Comparison of ENCODE assay signal across 20 cellular contexts in genomic region chr2:169776483-169776802, GRCh38. TPM values are rescaled to one million over a fixed set of nuclear protein-coding genes. Genes with fewer than 3 reads are reported as not detected.
DNase-seq lines count a peak whose midpoint lies in the region; ATAC-seq and TF ChIP-seq lines count a peak whose summit lies in the region.
"Had no signal": no experiment of that assay in that cellular context is flagged by ENCODE, and none has a peak within 500 bp of the region (broad histone marks: within the 10 kb centered on the region; RNA-seq: fewer than 3 reads in every experiment).

No MANE protein-coding gene starts in this region.

- H3K4me2 ChIP-seq in fibroblast of lung (ENCODE audit: extremely low read depth, insufficient read depth, low read length): no peak overlapping the region
- H3K4me2 ChIP-seq in parathyroid adenoma (ENCODE audit: low read length): no peak overlapping the region

- H3K36me3 ChIP-seq in fibroblast of lung (ENCODE audit: control insufficient read depth, insufficient read depth, low read length) (no peaks in the 10 kb centered on the region), parathyroid adenoma (ENCODE audit: control insufficient read depth, insufficient read depth, low read length) (no peaks in the 10 kb centered on the region)
- H3K36me3 ChIP-seq: breast epithelium, left ventricle myocardium inferior, pancreas had no signal

- H3K27ac ChIP-seq in fibroblast of lung (ENCODE audit: insufficient read depth, low read length) (no peak overlapping the region), parathyroid adenoma (no peak overlapping the region)
- H3K27ac ChIP-seq: breast epithelium, epithelial cell of prostate, left ventricle myocardium inferior, pancreas, skin epidermis had no signal

- no peaks in the 10 kb centered on the region for H3K36me3 Mint-ChIP-seq in HFFc6 (ENCODE audit: low read depth)
- H3K36me3 Mint-ChIP-seq: activated naive CD4-positive, alpha-beta T cell treated with anti-CD3 and anti-CD28 coated beads, Interleukin-2, amount 50 U/mL, for 24 hours had no signal

- DNase-seq in HFFc6: no peak
- peak; percentile 50 for DNase-seq in SW480 (ENCODE audit: low spot score)
- peak; percentile 5 to 29 for DNase-seq in fibroblast of lung (ENCODE audit: low read depth in 2 of 2)
- no peak for DNase-seq in nucleus accumbens (lab: John Stamatoyannopoulos, UW)
- DNase-seq in activated naive CD4-positive, alpha-beta T cell treated with Interleukin-2 at 50 U/mL for 16 hours: no peak
- DNase-seq: activated CD8-positive, alpha-beta T cell treated with anti-CD3 and anti-CD28 coated beads for 36 hours; activated T-cell treated with anti-CD3 and anti-CD28 coated beads, Interleukin-2, amount 50 U/mL, for 4 hours; left ventricle myocardium inferior; NCI-H2081; NK-92 treated with Interleukin-12 subunit alpha and Interleukin-12 subunit beta, amount 100 ng/mL, for 24 hours; pancreas; stimulated activated CD4-positive, alpha-beta T cell treated with anti-CD3 and anti-CD28 coated beads, Interleukin-4, amount 100 ng/mL, for 24 hours; T-helper 1 cell had no signal

- TF ChIP-seq CTCF in HFFc6 (IDR thresholded peaks at IDR 0.05): no peak
- TF ChIP-seq CTCF in fibroblast of lung (conservative IDR thresholded peaks at IDR 0.05 in 1 of 2, IDR thresholded peaks at IDR 0.05 in 1 of 2; ENCODE audit: low read depth in 1 of 2, low read length in 2 of 2): no peak
- TF ChIP-seq CTCF in parathyroid adenoma (IDR thresholded peaks at IDR 0.05): no peak

- H3K4me1 ChIP-seq in fibroblast of lung (ENCODE audit: control insufficient read depth, extremely low read depth, insufficient read depth, low read length) (no peaks in the 10 kb centered on the region), parathyroid adenoma (peaks cover 4% of the 10 kb centered on the region)
- H3K4me1 ChIP-seq: breast epithelium, left ventricle myocardium inferior, pancreas had no signal

- H3K9me3 Mint-ChIP-seq in HFFc6: no peaks in the 10 kb centered on the region
- H3K9me3 Mint-ChIP-seq: activated CD8-positive, alpha-beta T cell treated with anti-CD3 and anti-CD28 coated beads for 36 hours; activated naive CD4-positive, alpha-beta T cell treated with anti-CD3 and anti-CD28 coated beads, Interleukin-2, amount 50 U/mL, for 24 hours; activated T-cell treated with anti-CD3 and anti-CD28 coated beads, Interleukin-2, amount 50 U/mL, for 4 hours had no signal

- H3K27me3 Mint-ChIP-seq in HFFc6 (ENCODE audit: insufficient read depth): no peaks in the 10 kb centered on the region; the same call in 1 of the 2 replicates
- H3K27me3 Mint-ChIP-seq: activated CD8-positive, alpha-beta T cell treated with anti-CD3 and anti-CD28 coated beads for 36 hours had no signal

- peaks cover 24% of the 10 kb centered on the region for H3K4me1 Mint-ChIP-seq in HFFc6 (ENCODE audit: low read depth)
- H3K4me1 Mint-ChIP-seq: activated naive CD4-positive, alpha-beta T cell treated with anti-CD3 and anti-CD28 coated beads, Interleukin-2, amount 50 U/mL, for 24 hours had no signal

- ATAC-seq in GM21367 (IDR thresholded peaks at IDR 0.05; ENCODE audit: unreplicated experiment) (no peak), HG02973 (IDR thresholded peaks at IDR 0.05; ENCODE audit: unreplicated experiment) (no peak)
- ATAC-seq: activated CD8-positive, alpha-beta T cell treated with anti-CD3 and anti-CD28 coated beads for 36 hours; activated T-cell treated with anti-CD3 and anti-CD28 coated beads, Interleukin-2, amount 50 U/mL, for 4 hours; pancreas had no signal

- H3K9ac ChIP-seq in fibroblast of lung (ENCODE audit: insufficient read depth, low read length) (no peak overlapping the region), parathyroid adenoma (no peak overlapping the region)

- H4K20me1 ChIP-seq in fibroblast of lung (ENCODE audit: control insufficient read depth, extremely low read depth, insufficient read depth, low read length): no peaks in the 10 kb centered on the region

- H3K4me3 Mint-ChIP-seq in HFFc6: no peak overlapping the region
- H3K4me3 Mint-ChIP-seq: activated CD8-positive, alpha-beta T cell treated with anti-CD3 and anti-CD28 coated beads for 36 hours; activated naive CD4-positive, alpha-beta T cell treated with anti-CD3 and anti-CD28 coated beads, Interleukin-2, amount 50 U/mL, for 24 hours; activated T-cell treated with anti-CD3 and anti-CD28 coated beads, Interleukin-2, amount 50 U/mL, for 4 hours had no signal

- H2AFZ ChIP-seq in fibroblast of lung (ENCODE audit: low read length) (no peak overlapping the region), parathyroid adenoma (peak overlapping the region; percentile 74)

- no peaks in the 10 kb centered on the region for H3K79me2 ChIP-seq in fibroblast of lung (ENCODE audit: control insufficient read depth, insufficient read depth, low read length)
- no peaks in the 10 kb centered on the region for H3K79me2 ChIP-seq in parathyroid adenoma

- H3K9me3 ChIP-seq in fibroblast of lung (ENCODE audit: control insufficient read depth, insufficient read depth, low read depth, low read length): no peaks in the 10 kb centered on the region
- no peaks in the 10 kb centered on the region for H3K9me3 ChIP-seq in parathyroid adenoma (ENCODE audit: control insufficient read depth, low read length)
- H3K9me3 ChIP-seq: breast epithelium, left ventricle myocardium inferior, pancreas had no signal

- H3K27me3 ChIP-seq in fibroblast of lung (ENCODE audit: control insufficient read depth, insufficient read depth, low read length) (no peaks in the 10 kb centered on the region), parathyroid adenoma (ENCODE audit: control insufficient read depth, insufficient read depth, low read length) (no peaks in the 10 kb centered on the region)
- H3K27me3 ChIP-seq: breast epithelium, pancreas had no signal

- H3K27ac Mint-ChIP-seq in HFFc6: peak overlapping the region; percentile 76
- H3K27ac Mint-ChIP-seq: activated CD8-positive, alpha-beta T cell treated with anti-CD3 and anti-CD28 coated beads for 36 hours; activated naive CD4-positive, alpha-beta T cell treated with anti-CD3 and anti-CD28 coated beads, Interleukin-2, amount 50 U/mL, for 24 hours had no signal

- H3K4me3 ChIP-seq in fibroblast of lung (replicated peaks in 1 of 4; ENCODE audit: control extremely low read depth in 1 of 4, insufficient read depth in 1 of 4, low read depth in 3 of 4, low read length in 4 of 4) (no peak overlapping the region), parathyroid adenoma (ENCODE audit: low read depth, low read length) (no peak overlapping the region)
- H3K4me3 ChIP-seq: breast epithelium, left ventricle myocardium inferior, pancreas, skin epidermis had no signal

RNA-seq across cellular contexts. Expression of gene SSB, which starts 22.2 kb away (rescaled TPM):
- total RNA-seq in HFFc6 (2021; fragmentation: NEBNext Ultra II Directional; extraction: Animal tissue kit (Norgen Biotek cat#: 25700)): 100 to 1,000 TPM; 141 to 176 (median 160) TPM
- 83.6 and 88.9 TPM in 2 replicates for total RNA-seq in fibroblast of lung
- polyA plus RNA-seq in fibroblast of lung: 121 and 138 TPM in 2 replicates
- polyA plus RNA-seq in fibroblast of lung (2012): 112 and 139 TPM in 2 replicates
- 0.79 and 3.0 TPM in 2 replicates for polyA minus RNA-seq in fibroblast of lung (ENCODE audit: low replicate concordance)

RNA-seq across cellular contexts. Expression of gene KLHL23, which starts 42.8 kb away (rescaled TPM):
- total RNA-seq in HFFc6 (2021; fragmentation: NEBNext Ultra II Directional; extraction: Animal tissue kit (Norgen Biotek cat#: 25700)): 1 to 10 TPM in 4 of 6 experiments, under 1 TPM in 2; 0.79 to 2.5 (median 1.3) TPM
- 3.6 and 6.6 TPM in 2 replicates for total RNA-seq in fibroblast of lung
- polyA plus RNA-seq in fibroblast of lung: 3.2 and 5.6 TPM in 2 replicates
- polyA plus RNA-seq in fibroblast of lung (2012): 2.6 and 4.3 TPM in 2 replicates
- polyA minus RNA-seq in fibroblast of lung (ENCODE audit: low replicate concordance): 0.82 and 3.0 TPM in 2 replicates

RNA-seq across cellular contexts. Expression of gene METTL5, which starts 48.3 kb away (rescaled TPM):
- total RNA-seq in HFFc6 (2021; fragmentation: NEBNext Ultra II Directional; extraction: Animal tissue kit (Norgen Biotek cat#: 25700)): 10 to 100 TPM; 56.8 to 77.7 (median 65.7) TPM
- 44.7 and 50.9 TPM in 2 replicates for total RNA-seq in fibroblast of lung
- 52.9 and 54.5 TPM in 2 replicates for polyA plus RNA-seq in fibroblast of lung
- 63.2 and 77.5 TPM in 2 replicates for polyA plus RNA-seq in fibroblast of lung (2012)
- polyA minus RNA-seq in fibroblast of lung (ENCODE audit: low replicate concordance): 14.0 TPM in 1 of 2 replicates, not detected in the other

RNA-seq across cellular contexts. Expression of gene UBR3, which starts 50.8 kb away (rescaled TPM):
- 10 to 100 TPM; 30.1 to 46.3 (median 40.5) TPM for total RNA-seq in HFFc6 (2021; fragmentation: NEBNext Ultra II Directional; extraction: Animal tissue kit (Norgen Biotek cat#: 25700))
- total RNA-seq in fibroblast of lung: 28.2 and 39.5 TPM in 2 replicates
- 19.1 and 21.7 TPM in 2 replicates for polyA plus RNA-seq in fibroblast of lung
- 13.3 and 13.6 TPM in 2 replicates for polyA plus RNA-seq in fibroblast of lung (2012)
- 4.0 and 5.3 TPM in 2 replicates for polyA minus RNA-seq in fibroblast of lung (ENCODE audit: low replicate concordance)

Comparison
In these comparisons a context has a peak if more than half of its experiments do, and no peak if none do; other contexts are left out.
1. DNase-seq: peak in SW480 (single experiment) and fibroblast of lung (2 of 2); none in HFFc6 (single experiment), nucleus accumbens (0 of 56) and activated naive CD4-positive, alpha-beta T cell treated with Interleukin-2 at 50 U/mL for 16 hours (single experiment).